In genomic region chr2:88443353-88443938, GRCh38 we compare ENCODE assay signal across 20 cellular contexts. TPM values are rescaled to one million over a fixed set of nuclear protein-coding genes. Genes with fewer than 3 reads are reported as not detected.
DNase-seq lines count a peak whose midpoint lies in the region; ATAC-seq, FAIRE-seq and TF ChIP-seq lines count a peak whose summit lies in the region.
"Had no signal": no experiment of that assay in that cellular context is flagged by ENCODE, and none has a peak within 500 bp of the region (broad histone marks: within the 10 kb centered on the region; RNA-seq: fewer than 3 reads in every experiment).

No MANE protein-coding gene starts in this region.

- H3K4me1 ChIP-seq in HUES48 (ENCODE audit: control insufficient read depth, insufficient read depth, low read length) (peaks cover 34% of the 10 kb centered on the region), H1 (replicated peaks in 1 of 4; ENCODE audit: control insufficient read depth in 3 of 4, insufficient read depth in 4 of 4, low read length in 3 of 4) (peaks cover 12 to 24% (median 18%) of the 10 kb centered on the region in 4 experiments), iPS-20b (ENCODE audit: insufficient read depth, low read length) (peaks cover 26% of the 10 kb centered on the region)

- no peak overlapping the region for H4K8ac ChIP-seq in H1 (ENCODE audit: extremely low read depth, insufficient read depth, low read length)

- peaks cover 24% of the 10 kb centered on the region for H3K27me3 Mint-ChIP-seq in type B pancreatic cell

- no peak overlapping the region for H2AK5ac ChIP-seq in H1 (ENCODE audit: low read depth, low read length)

- ATAC-seq in HG03432 (IDR thresholded peaks at IDR 0.05; ENCODE audit: unreplicated experiment) = no peak
- no peak for ATAC-seq in GM19467 (IDR thresholded peaks at IDR 0.05; ENCODE audit: unreplicated experiment)

- H3K9ac ChIP-seq in HUES48 (ENCODE audit: low read depth, low read length) (no peak overlapping the region), H1 (replicated peaks in 1 of 4; ENCODE audit: extremely low read depth in 1 of 4, low read depth in 3 of 4, low read length in 3 of 4) (no peak overlapping the region), iPS-20b (ENCODE audit: low read depth, low read length) (peak overlapping the region; percentile 59; the same call in 1 of the 2 replicates)

- TF ChIP-seq CTCF in H1 (IDR thresholded peaks at IDR 0.05; ENCODE audit: control extremely low read depth in 1 of 3, insufficient read depth in 1 of 3, low read depth in 1 of 3, low read length in 3 of 3) (no peak), type B pancreatic cell (conservative IDR thresholded peaks at IDR 0.05) (no peak)

- H4K20me1 ChIP-seq in H1 (replicated peaks in 1 of 2; ENCODE audit: control insufficient read depth in 1 of 2, insufficient read depth in 2 of 2, low read length in 2 of 2) = peaks cover 0 to 1% of the 10 kb centered on the region in 2 experiments

- H3K56ac ChIP-seq in H1 (replicated peaks; ENCODE audit: insufficient read length, low read depth, low read length) = no peak overlapping the region

- H2BK20ac ChIP-seq in H1 (ENCODE audit: low read length) = peak overlapping the region; percentile 82; the same call in 1 of the 2 replicates

- H4K91ac ChIP-seq in H1 (replicated peaks; ENCODE audit: insufficient read length, low read length) = no peak overlapping the region

- no peak overlapping the region for H2BK12ac ChIP-seq in H1 (ENCODE audit: low read depth, low read length)

- H2BK15ac ChIP-seq in H1 (ENCODE audit: low read length) = no peak overlapping the region

- no peaks in the 10 kb centered on the region for H3K36me3 Mint-ChIP-seq in type B pancreatic cell
- H3K36me3 Mint-ChIP-seq: CD4-positive, CD25-positive, alpha-beta regulatory T cell; IgD-negative memory B cell had no signal

- WGBS in H1 (ENCODE audit: extremely low coverage in 1 of 2, insufficient coverage in 1 of 2, insufficient read length in 1 of 2, insufficient replicate concordance in 2 of 2, low coverage in 1 of 2, low lambda C conversion rate in 2 of 2, missing lambda C conversion rate in 1 of 2), 2 experiments = 4% methylated on average over 4 of the region's 4 CpGs; no CpG with 5 or more reads in 1 of the 2 experiments

- TF ChIP-seq POLR2A in H1 (IDR thresholded peaks at IDR 0.05; ENCODE audit: control extremely low read depth in 1 of 2, low read depth in 2 of 2, low read length in 2 of 2) = no peak

- CTCF ChIA-PET in H1 (lab: Charles Lee; ENCODE audit: partially characterized antibody) = interaction anchor here (1.0 to 4.3 kb wide), 4 partner anchors 12 to 253 kb away, joined by 3 to 27 read pairs (median 6); no protein-coding TSS in a partner anchor

- no peak overlapping the region for H2BK5ac ChIP-seq in H1 (ENCODE audit: low read depth, low read length)

- H3K27me3 ChIP-seq in HUES48 (ENCODE audit: control insufficient read depth, insufficient read depth, low read length) (peaks cover 3% of the 10 kb centered on the region; the same call in 1 of the 2 replicates), H1 (replicated peaks in 1 of 4; ENCODE audit: control insufficient read depth in 3 of 4, extremely low read depth in 1 of 4, insufficient read depth in 3 of 4, low read length in 3 of 4) (no peaks in the 10 kb centered on the region), iPS-20b (ENCODE audit: insufficient read depth, low read length) (no peaks in the 10 kb centered on the region)

- no peaks in the 10 kb centered on the region for H3K79me1 ChIP-seq in H1 (ENCODE audit: low read depth, low read length)

- H3K9me3 Mint-ChIP-seq in type B pancreatic cell = no peaks in the 10 kb centered on the region
- H3K9me3 Mint-ChIP-seq: IgD-negative memory B cell had no signal

- TF ChIP-seq EP300 in H1 (IDR thresholded peaks at IDR 0.05; ENCODE audit: borderline replicate concordance in 1 of 2, low read depth in 2 of 2, low read length in 2 of 2) = no peak; a peak in 1 of 3 replicates

- peak overlapping the region; percentile 66 for H4K5ac ChIP-seq in H1 (ENCODE audit: insufficient read length, low read depth, low read length)

- H2AFZ ChIP-seq in H1 (ENCODE audit: low read length) = no peak overlapping the region

- H3K4me1 Mint-ChIP-seq in type B pancreatic cell (ENCODE audit: unreplicated experiment) = peaks cover 5% of the 10 kb centered on the region
- H3K4me1 Mint-ChIP-seq: CD4-positive, CD25-positive, alpha-beta regulatory T cell had no signal

- no peak for TF ChIP-seq RAD21 in H1 (IDR thresholded peaks at IDR 0.05 in 1 of 2, conservative IDR thresholded peaks at IDR 0.05 in 1 of 2; ENCODE audit: low read depth in 2 of 2, low read length in 2 of 2)

- no peaks in the 10 kb centered on the region; the same call in 1 of the 2 replicates for H3K23me2 ChIP-seq in H1 (ENCODE audit: low read depth, low read length)

- H3K27ac Mint-ChIP-seq in type B pancreatic cell = peak overlapping the region; percentile 34
- H3K27ac Mint-ChIP-seq: CD4-positive, CD25-positive, alpha-beta regulatory T cell; IgD-negative memory B cell had no signal

- no peak overlapping the region for H3K14ac ChIP-seq in H1 (ENCODE audit: insufficient read length)

- no peak overlapping the region for H2BK120ac ChIP-seq in H1 (replicated peaks; ENCODE audit: low read depth, low read length)

- H3K36me3 ChIP-seq in HUES48 (ENCODE audit: control insufficient read depth, insufficient read depth, low read length) (peaks cover 21% of the 10 kb centered on the region), H1 (ENCODE audit: control insufficient read depth in 2 of 4, insufficient read depth in 4 of 4, low read length in 3 of 4) (peaks cover 3 to 39% (median 9%) of the 10 kb centered on the region in 4 experiments; a peak in 5 of 8 replicates), iPS-20b (ENCODE audit: insufficient read depth, low read depth, low read length) (peaks cover 19% of the 10 kb centered on the region)

- peak overlapping the region; percentile 92; the same call in 1 of the 2 replicates for H3K18ac ChIP-seq in H1 (ENCODE audit: extremely low read depth, low read length)

- peak overlapping the region; percentile 63 to 84 for H3K4me2 ChIP-seq in H1 (ENCODE audit: insufficient read depth in 1 of 2, low read depth in 2 of 2, low read length in 2 of 2)

- peak; percentile 52 for FAIRE-seq in H1 (lab: Jason Lieb, UNC)
- FAIRE-seq: GM19239 had no signal

- no peak for DNase-seq in H1 (ENCODE audit: low read depth in 1 of 2, low spot score in 2 of 2)
- DNase-seq in type B pancreatic cell (ENCODE audit: extremely low spot score, unreplicated experiment) = no peak
- no peak for DNase-seq in RPMI8226
- DNase-seq: CD4-positive, CD25-positive, alpha-beta regulatory T cell; EL; NCI-H1105; NCI-H146; NCI-H2029; NCI-H226; NCI-H510A treated with DMSO at 0.1 percent for 48 hours; NCI-H748 treated with DMSO at 0.1 percent for 48 hours; Right ventricle myocardium superior had no signal

- H3K23ac ChIP-seq in H1 (ENCODE audit: insufficient read length) = no peak overlapping the region

- H3K27ac ChIP-seq in HUES48 (ENCODE audit: low read depth, low read length) = peak overlapping the region; percentile 91
- H3K27ac ChIP-seq in H1 (ENCODE audit: low read depth, low read length) = peak overlapping the region; percentile 42
- H3K27ac ChIP-seq in iPS-20b (ENCODE audit: low read length) = peak overlapping the region; percentile 6

- peaks cover 0 to 4% of the 10 kb centered on the region in 2 experiments; a peak in 1 of 4 replicates for H3K79me2 ChIP-seq in H1 (ENCODE audit: control insufficient read depth in 1 of 2, insufficient read depth in 2 of 2, low read length in 2 of 2)

- no peak overlapping the region for H3K4me3 Mint-ChIP-seq in type B pancreatic cell
- H3K4me3 Mint-ChIP-seq: CD4-positive, CD25-positive, alpha-beta regulatory T cell; IgD-negative memory B cell had no signal

- H3K4me3 ChIP-seq in HUES48 (ENCODE audit: low read depth, low read length) (peak overlapping the region; percentile 28), H1 (ENCODE audit: extremely low read depth in 1 of 4, insufficient read depth in 2 of 4, low read depth in 3 of 4, low read length in 4 of 4) (peak overlapping the region in 1 of 4 experiments; percentile 42; a peak in 3 of 8 replicates), iPS-20b (ENCODE audit: low read length) (peak overlapping the region; percentile 27; the same call in 1 of the 2 replicates)

- no peaks in the 10 kb centered on the region for H3K9me3 ChIP-seq in HUES48 (ENCODE audit: control insufficient read depth, insufficient read depth, low read length)
- no peaks in the 10 kb centered on the region for H3K9me3 ChIP-seq in H1 (ENCODE audit: insufficient read depth in 2 of 2, low read depth in 1 of 2, low read length in 1 of 2)
- H3K9me3 ChIP-seq in iPS-20b (ENCODE audit: insufficient read depth, low read depth, low read length) = no peaks in the 10 kb centered on the region

- H3K4ac ChIP-seq in H1 (replicated peaks; ENCODE audit: insufficient read length, low read depth, low read length) = no peak overlapping the region

- POLR2A ChIA-PET in H1 (lab: Charles Lee; ENCODE audit: partially characterized antibody) = interaction anchor here (1.7 kb wide), 1 partner anchor 33 kb away, joined by 3 read pairs; no protein-coding TSS in a partner anchor

TF ChIP-seq in H1, 55 proteins besides CTCF, POLR2A, EP300 and RAD21 (continues in another document):
- TF ChIP-seq CREB1 (IDR thresholded peaks at IDR 0.05) = no peak
- no peak for TF ChIP-seq CBX5 (IDR thresholded peaks at IDR 0.05; ENCODE audit: low read depth, low read length)
- TF ChIP-seq RBBP5 (IDR thresholded peaks at IDR 0.05; ENCODE audit: borderline replicate concordance, low read depth, low read length) = peak; percentile 38; the same call in 1 of the 2 replicates
- TF ChIP-seq HDAC2 (IDR thresholded peaks at IDR 0.05; ENCODE audit: borderline replicate concordance in 1 of 2, low read depth in 2 of 2, low read length in 2 of 2) = peak in 1 of 2 experiments; percentile 47; a peak in 1 of 4 replicates
- peak; percentile 53 for TF ChIP-seq ASH2L (IDR thresholded peaks at IDR 0.05; ENCODE audit: low read length)
- no peak for TF ChIP-seq E2F6 (IDR thresholded peaks at IDR 0.05)

RNA-seq across cellular contexts. Expression of gene FOXI3, which starts 9.0 kb away (rescaled TPM):
- total RNA-seq in H1 (2021; fragmentation: NEBNext Ultra II Directional; extraction: Animal tissue kit (Norgen Biotek cat#: 25700)) = 15.9 and 17.1 TPM in 2 replicates
- polyA plus RNA-seq in H1 (2011; rRNA removed) = 6.8 and 9.8 TPM in 2 replicates
- 6.3 TPM for polyA plus RNA-seq in H1 (2011; cell fraction: cytosol; rRNA removed)
- polyA plus RNA-seq in H1 (2011; cell fraction: nucleus; rRNA removed) = 5.4 TPM
- 9.7 to 12.7 TPM (median 12.4 TPM) in 4 replicates for polyA plus RNA-seq in H1 (2012, experiment 1 of 2)
- polyA plus RNA-seq in H1 (2012, experiment 2 of 2) = 11.5 TPM
- polyA plus RNA-seq in H1 (2013, experiment 1 of 2) = 2.0 TPM
- 2.2 TPM for polyA plus RNA-seq in H1 (2013, experiment 2 of 2)
- polyA minus RNA-seq in H1 (2011; rRNA and poly(A)+ RNA removed) = 8.4 and 9.1 TPM in 2 replicates
- polyA minus RNA-seq in H1 (2011; cell fraction: cytosol; rRNA and poly(A)+ RNA removed) = 14.8 TPM
- polyA minus RNA-seq in H1 (2011; cell fraction: nucleus; rRNA and poly(A)+ RNA removed) = 10.7 TPM
- total RNA-seq in type B pancreatic cell (ENCODE audit: low replicate concordance) = 1.1 and 2.2 TPM in 2 replicates
- total RNA-seq: CD4-positive, CD25-positive, alpha-beta regulatory T cell; OCI-LY7; Right ventricle myocardium superior had no signal
- polyA plus RNA-seq: BJ; CD4-positive, CD25-positive, alpha-beta regulatory T cell; IgD-negative memory B cell had no signal

Comparison
In these comparisons a context has a peak if more than half of its experiments do, and no peak if none do; other contexts are left out.
1. H3K27ac ChIP-seq: peak in every context shown above with its lines; median percentile 91 in HUES48; 42 in H1; 6 in iPS-20b.